In genomic region chr4:99808260-99808857, GRCh38 we compare ENCODE assay signal across 8 cellular contexts. TPM values are rescaled to one million over a fixed set of nuclear protein-coding genes. Genes with fewer than 3 reads are reported as not detected.
DNase-seq lines count a peak whose midpoint lies in the region; ATAC-seq and TF ChIP-seq lines count a peak whose summit lies in the region.

No MANE protein-coding gene starts in this region.

- H3K27ac Mint-ChIP-seq in CD14-positive monocyte, result no peak overlapping the region

- ATAC-seq in GM19043 (IDR thresholded peaks at IDR 0.05; ENCODE audit: low read depth, unreplicated experiment), result peak; percentile 81
- peak; percentile 74 for ATAC-seq in HG03135 (IDR thresholded peaks at IDR 0.05; ENCODE audit: unreplicated experiment)

- 26 to 28% methylated on average over 13 of the region's 13 CpGs for WGBS in esophagus squamous epithelium, 2 donors

- H3K4me1 Mint-ChIP-seq in CD14-positive monocyte, result peaks cover 10% of the 10 kb centered on the region

- no peaks in the 10 kb centered on the region for H4K20me1 ChIP-seq in osteoblast (ENCODE audit: insufficient read depth, low read length)

- TF ChIP-seq CTCF in CD14-positive monocyte (IDR thresholded peaks at IDR 0.05), result peak; percentile 75
- peak; percentile 55 to 83 (median 58) for TF ChIP-seq CTCF in esophagus squamous epithelium (IDR thresholded peaks at IDR 0.05)
- peak; percentile 62 for TF ChIP-seq CTCF in osteoblast (IDR thresholded peaks at IDR 0.05; ENCODE audit: extremely low read depth, low read depth, low read length)
- TF ChIP-seq CTCF in vagina (IDR thresholded peaks at IDR 0.05), result peak in 2 of 3 experiments; percentile 27 to 35

- H3K27ac ChIP-seq in esophagus squamous epithelium (no peak overlapping the region), osteoblast (ENCODE audit: low read depth, low read length) (no peak overlapping the region), vagina (no peak overlapping the region)

- H3K9me3 Mint-ChIP-seq in CD14-positive monocyte, result no peaks in the 10 kb centered on the region

- H3K27me3 ChIP-seq in NT2/D1 (ENCODE audit: insufficient read depth, insufficient read length) (no peaks in the 10 kb centered on the region), esophagus squamous epithelium (no peaks in the 10 kb centered on the region), osteoblast (ENCODE audit: insufficient read depth, low read length) (no peaks in the 10 kb centered on the region), vagina (no peaks in the 10 kb centered on the region)

- TF ChIP-seq POLR2A in esophagus squamous epithelium (IDR thresholded peaks at IDR 0.05) (no peak), vagina (IDR thresholded peaks at IDR 0.05) (no peak)

- no peak overlapping the region for H2AFZ ChIP-seq in osteoblast (ENCODE audit: low read length)

- no peak overlapping the region for H3K9ac ChIP-seq in NT2/D1 (ENCODE audit: insufficient read length, low read depth)

- H3K36me3 ChIP-seq in NT2/D1 (ENCODE audit: insufficient read depth, insufficient read length, low read length) (no peaks in the 10 kb centered on the region), esophagus squamous epithelium (no peaks in the 10 kb centered on the region), osteoblast (ENCODE audit: insufficient read depth, low read length) (no peaks in the 10 kb centered on the region), vagina (no peaks in the 10 kb centered on the region)

- H3K4me3 ChIP-seq in NT2/D1 (ENCODE audit: insufficient read length, low read depth), result no peak overlapping the region
- H3K4me3 ChIP-seq in esophagus squamous epithelium, result no peak overlapping the region
- H3K4me3 ChIP-seq in osteoblast (ENCODE audit: insufficient read depth, low read length), result no peak overlapping the region
- H3K4me3 ChIP-seq in vagina, result no peak overlapping the region

- H3K9me3 ChIP-seq in NT2/D1 (ENCODE audit: insufficient read depth, low read length) (no peaks in the 10 kb centered on the region), esophagus squamous epithelium (no peaks in the 10 kb centered on the region), osteoblast (ENCODE audit: low read depth, low read length) (no peaks in the 10 kb centered on the region), vagina (no peaks in the 10 kb centered on the region)

- H3K4me1 ChIP-seq in NT2/D1 (ENCODE audit: insufficient read depth, insufficient read length), result no peaks in the 10 kb centered on the region
- peaks cover 0 to 6% (median 0%) of the 10 kb centered on the region in 3 donors for H3K4me1 ChIP-seq in esophagus squamous epithelium
- no peaks in the 10 kb centered on the region for H3K4me1 ChIP-seq in osteoblast (ENCODE audit: insufficient read depth, low read length)
- H3K4me1 ChIP-seq in vagina, result no peaks in the 10 kb centered on the region

- H3K27me3 Mint-ChIP-seq in CD14-positive monocyte (ENCODE audit: low read depth in 3 of 3), result peaks cover 0 to 5% (median 5%) of the 10 kb centered on the region in 3 donors

- H3K36me3 Mint-ChIP-seq in CD14-positive monocyte, result no peaks in the 10 kb centered on the region

- H3K79me2 ChIP-seq in osteoblast (ENCODE audit: insufficient read depth, low read length), result no peaks in the 10 kb centered on the region

- intact Hi-C loops in CD14-positive monocyte (cut with micrococcal nuclease) (loop anchor here in 1 of 2 donors (5.0 kb wide), 1 partner anchor 246 kb away; the partner anchor contains the start of gene TRMT10A), esophagus squamous epithelium (cut with DNase I) (no loop called here), vagina (cut with DNase I) (no loop called here)

- DNase-seq in CD14-positive monocyte (ENCODE audit: low spot score) (peak; percentile 53), NT2/D1 (ENCODE audit: low read depth, low spot score) (peak; percentile 28), esophagus squamous epithelium (lab: John Stamatoyannopoulos, UW) (no peak), osteoblast (ENCODE audit: insufficient read length, low spot score, missing footprints) (peak; percentile 62), vagina (ENCODE audit: extremely low spot score in 2 of 2) (no peak)
- peak; percentile 50 for DNase-seq in activated CD8-positive, alpha-beta memory T cell treated with anti-CD3 and anti-CD28 coated beads, Interleukin-2, amount 50 U/mL, for 24 hours (ENCODE audit: extremely low read depth)

- H3K4me2 ChIP-seq in osteoblast (ENCODE audit: insufficient read depth, low read length), result no peak overlapping the region

- H3K4me3 Mint-ChIP-seq in CD14-positive monocyte, result no peak overlapping the region

RNA-seq across cellular contexts. Expression of gene DAPP1, which starts 8.3 kb away (rescaled TPM):
- polyA plus RNA-seq in CD14-positive monocyte, result 100 to 1,000 TPM in 1 of 2 donors, 10 to 100 TPM in 1; 87.2 to 125 TPM
- total RNA-seq in esophagus squamous epithelium (10 to 100 TPM; 34.9 to 73.2 (median 40.7) TPM), osteoblast (not detected in 2 replicates), vagina (22.6 TPM)

Comparison
In these comparisons a context has a peak if more than half of its experiments do, and no peak if none do; other contexts are left out.
1. DNase-seq: peak in CD14-positive monocyte (single experiment), NT2/D1 (single experiment), activated CD8-positive, alpha-beta memory T cell treated with anti-CD3 and anti-CD28 coated beads, Interleukin-2, amount 50 U/mL, for 24 hours (single experiment) and osteoblast (single experiment); none in esophagus squamous epithelium (single experiment) and vagina (0 of 2).
2. RNA of gene DAPP1, which starts 8.3 kb away (total RNA-seq): 34.9 to 73.2 TPM in esophagus squamous epithelium and 22.6 TPM in vagina (single experiment); not detected in osteoblast; every median in the first group is over 10 times any median in the second.
3. Peak in every context shown above with its lines, with median percentiles within 50 percentile points of each other: CTCF ChIP-seq.